9 cellular contexts compared by ENCODE assay signal in genomic region chr19:43316591-43317319, GRCh38. TPM values are rescaled to one million over a fixed set of nuclear protein-coding genes. Genes with fewer than 3 reads are reported as not detected.
DNase-seq lines count a peak whose midpoint lies in the region; ATAC-seq and TF ChIP-seq lines count a peak whose summit lies in the region.
"Had no signal": no experiment of that assay in that cellular context is flagged by ENCODE, and none has a peak within 500 bp of the region (broad histone marks: within the 10 kb centered on the region; RNA-seq: fewer than 3 reads in every experiment).

No MANE protein-coding gene starts in this region.

- TF ChIP-seq POLR2A in lower leg skin (IDR thresholded peaks at IDR 0.05): no peak

- H3K4me3 ChIP-seq in astrocyte of the spinal cord (ENCODE audit: low read depth, low read length): no peak overlapping the region
- peak overlapping the region; percentile 48 for H3K4me3 ChIP-seq in neural progenitor cell
- no peak overlapping the region for H3K4me3 ChIP-seq in lower leg skin (ENCODE audit: low read depth, poor library complexity, severe bottlenecking)

- in situ Hi-C loops in astrocyte of the spinal cord (cut with HindIII; ENCODE audit: low sequenced_read_pairs): no loop called here

- intact Hi-C loops in lower leg skin (cut with DNase I; ENCODE audit: low total_unique reads): no loop called here

- no peaks in the 10 kb centered on the region for H3K4me1 Mint-ChIP-seq in neural progenitor cell

- peaks cover 9% of the 10 kb centered on the region for H3F3A ChIP-seq in neural progenitor cell (ENCODE audit: low read depth)

- TF ChIP-seq CTCF in astrocyte of the spinal cord (IDR thresholded peaks at IDR 0.05; ENCODE audit: low read depth, low read length) (peak; percentile 21), neural progenitor cell (IDR thresholded peaks at IDR 0.05) (peak; percentile 86), lower leg skin (IDR thresholded peaks at IDR 0.05) (no peak)

- H3K27ac Mint-ChIP-seq in neural progenitor cell: no peak overlapping the region

- ATAC-seq in GM18519 (IDR thresholded peaks at IDR 0.05; ENCODE audit: low FRiP score, unreplicated experiment) (no peak), GM18907 (IDR thresholded peaks at IDR 0.05; ENCODE audit: unreplicated experiment) (no peak)

- no peaks in the 10 kb centered on the region for H3K79me2 ChIP-seq in neural progenitor cell (ENCODE audit: low read depth)

- H3K4me2 ChIP-seq in neural progenitor cell: peak overlapping the region; percentile 87

- H3K27ac ChIP-seq in neural progenitor cell: no peak overlapping the region

- H2AFZ ChIP-seq in neural progenitor cell (replicated peaks): peak overlapping the region; percentile 99

- H4K20me1 ChIP-seq in neural progenitor cell (ENCODE audit: low read depth): no peaks in the 10 kb centered on the region

- peaks cover 2% of the 10 kb centered on the region for H3K27me3 Mint-ChIP-seq in neural progenitor cell (ENCODE audit: insufficient read depth, low read depth)

- 87 to 91% methylated on average over 27 of the region's 27 CpGs for WGBS in lower leg skin, 2 donors

- peaks cover 16% of the 10 kb centered on the region for H3K9me3 Mint-ChIP-seq in neural progenitor cell

- H3K4me1 ChIP-seq in neural progenitor cell: peaks cover 15% of the 10 kb centered on the region

- no peaks in the 10 kb centered on the region for H3K9me3 ChIP-seq in neural progenitor cell (ENCODE audit: low read depth)

- no peak overlapping the region for H3K4me3 Mint-ChIP-seq in neural progenitor cell

- no peaks in the 10 kb centered on the region for H3K36me3 ChIP-seq in neural progenitor cell

- no peaks in the 10 kb centered on the region for H3K36me3 Mint-ChIP-seq in neural progenitor cell

- H3K9ac ChIP-seq in neural progenitor cell: no peak overlapping the region

- H3K27me3 ChIP-seq in neural progenitor cell: peaks cover 7% of the 10 kb centered on the region

- peak; percentile 66 for DNase-seq in ELF-1 (ENCODE audit: low read depth, low spot score)
- peak; percentile 59 for DNase-seq in NCI-H146 (lab: John Stamatoyannopoulos, UW)
- no peak for DNase-seq in astrocyte of the spinal cord (ENCODE audit: low read depth, low spot score)
- DNase-seq in neural progenitor cell (ENCODE audit: low spot score): peak; percentile 91
- DNase-seq in lower leg skin (ENCODE audit: low spot score in 2 of 2): no peak
- no peak for DNase-seq in activated CD4-positive, alpha-beta T cell treated with anti-CD3 and anti-CD28 coated beads for 48 hours
- DNase-seq: NCI-H510A treated with DMSO at 0.1 percent for 48 hours had no signal

RNA-seq across cellular contexts. Expression of gene CD177, which starts 36.7 kb away (rescaled TPM):
- total RNA-seq in neural progenitor cell (ENCODE audit: low replicate concordance) (0.12 TPM in 1 of 2 replicates, not detected in the other), lower leg skin (under 1 TPM in 3 of 4 donors, not detected in 1; 0.34 to 0.94 (median 0.63) TPM)

RNA-seq across cellular contexts. Expression of gene PSG9, which starts 47.4 kb away (rescaled TPM):
- total RNA-seq in neural progenitor cell (ENCODE audit: low replicate concordance) (not detected in 2 replicates), lower leg skin (not detected)

Comparison
In these comparisons a context has a peak if more than half of its experiments do, and no peak if none do; other contexts are left out.
1. DNase-seq: peak in ELF-1 (single experiment), NCI-H146 (single experiment) and neural progenitor cell (single experiment); none in astrocyte of the spinal cord (single experiment), lower leg skin (0 of 2) and activated CD4-positive, alpha-beta T cell treated with anti-CD3 and anti-CD28 coated beads for 48 hours (single experiment).
2. CTCF ChIP-seq: peak in astrocyte of the spinal cord (single experiment) and neural progenitor cell (single experiment); none in lower leg skin (0 of 3).